ENCODE assay signal across 8 cellular contexts in the genomic region with DNA sequence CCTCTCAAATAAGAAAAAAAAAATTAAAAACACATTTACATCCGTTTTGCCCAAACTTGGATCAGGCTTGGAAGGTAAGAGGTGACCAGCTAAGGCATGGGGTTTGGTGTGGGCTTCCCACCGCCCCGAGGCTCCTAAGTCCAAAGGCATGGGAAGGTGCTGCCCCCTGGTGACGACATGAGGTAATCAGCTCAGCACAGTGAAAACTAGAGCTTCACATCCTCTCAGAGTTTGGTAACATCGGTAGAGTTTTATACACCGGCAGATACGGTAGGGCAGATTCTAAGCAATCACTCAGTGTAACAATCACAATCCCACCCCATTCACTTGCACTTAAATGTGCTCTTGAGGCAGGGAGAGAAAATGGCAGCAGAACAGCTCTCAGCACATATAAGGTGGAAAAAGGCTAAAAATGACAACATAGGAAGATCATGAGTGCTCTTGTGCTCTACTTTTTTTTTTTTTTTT.
DNase-seq lines count a peak whose midpoint lies in the region; ATAC-seq and TF ChIP-seq lines count a peak whose summit lies in the region.

No MANE protein-coding gene starts in this region.

- H3K4me3 Mint-ChIP-seq in activated CD4-positive, alpha-beta T cell treated with anti-CD3 and anti-CD28 coated beads, Interleukin-2, amount 10 ng/mL, durations not matched to agents 24 days and 14 days: no peak overlapping the region

- intact Hi-C loops in activated CD4-positive, alpha-beta T cell treated with anti-CD3 and anti-CD28 coated beads, Interleukin-2, amount 10 ng/mL, durations not matched to agents 24 days and 14 days (cut with micrococcal nuclease): loop anchor here (1.0 to 10.0 kb wide), 5 partner anchors 155 to 695 kb away; no protein-coding TSS in a partner anchor

- peak; percentile 95 for TF ChIP-seq CTCF in liver (IDR thresholded peaks at IDR 0.05; ENCODE audit: low read depth, low read length, missing input control)

- peak; percentile 100 for TF ChIP-seq RAD21 in liver (IDR thresholded peaks at IDR 0.05)

- H3K9ac ChIP-seq in liver (ENCODE audit: low read depth in 1 of 2, low read length in 2 of 2): no peak overlapping the region

- ATAC-seq in GM18858 (IDR thresholded peaks at IDR 0.05; ENCODE audit: unreplicated experiment) (peak; percentile 81), HG03196 (IDR thresholded peaks at IDR 0.05; ENCODE audit: unreplicated experiment) (peak; percentile 90)

- peaks cover 15% of the 10 kb centered on the region for H3K4me1 Mint-ChIP-seq in activated CD4-positive, alpha-beta T cell treated with anti-CD3 and anti-CD28 coated beads, Interleukin-2, amount 10 ng/mL, durations not matched to agents 24 days and 14 days

- H3K9me3 ChIP-seq in liver (ENCODE audit: control insufficient read depth in 4 of 4, low read length in 3 of 4): no peaks in the 10 kb centered on the region

- in situ Hi-C loops in ACHN (cut with HindIII; ENCODE audit: low pct_ligation_motif_present, low pct_unique_long_range_greater_than_20kb, low sequenced_read_pairs): no loop called here

- 5% methylated on average over 7 of the region's 7 CpGs for WGBS in liver

- H3K27me3 ChIP-seq in liver (ENCODE audit: control insufficient read depth in 4 of 4, insufficient read depth in 4 of 4, low read length in 3 of 4): no peaks in the 10 kb centered on the region

- H3K36me3 Mint-ChIP-seq in activated CD4-positive, alpha-beta T cell treated with anti-CD3 and anti-CD28 coated beads, Interleukin-2, amount 10 ng/mL, durations not matched to agents 24 days and 14 days (ENCODE audit: low read depth): peaks cover 24% of the 10 kb centered on the region

- H3K27ac ChIP-seq in liver (ENCODE audit: low read depth in 1 of 2, low read length in 2 of 2): no peak overlapping the region

- no peak overlapping the region for H3K4me3 ChIP-seq in liver (ENCODE audit: low read depth in 1 of 3, low read length in 3 of 3)

- DNase-seq in ACHN: peak; percentile 81
- DNase-seq in NCI-H446 (lab: John Stamatoyannopoulos, UW): peak; percentile 78 to 88
- peak; percentile 92 for DNase-seq in activated CD4-positive, alpha-beta T cell treated with anti-CD3 and anti-CD28 coated beads, Interleukin-2, amount 10 ng/mL, durations not matched to agents 24 days and 14 days
- peak; percentile 58 to 73 for DNase-seq in dermis microvascular lymphatic vessel endothelial cell (ENCODE audit: low read depth in 2 of 2)
- peak; percentile 42 to 67 (median 62) for DNase-seq in stimulated activated CD4-positive, alpha-beta T cell treated with anti-CD3 and anti-CD28 coated beads, TNF-alpha, amount 100 ng/mL, for 4 hours (ENCODE audit: low read depth in 3 of 3)

- no peaks in the 10 kb centered on the region for H3K27me3 Mint-ChIP-seq in activated CD4-positive, alpha-beta T cell treated with anti-CD3 and anti-CD28 coated beads, Interleukin-2, amount 10 ng/mL, durations not matched to agents 24 days and 14 days

- H3K27ac Mint-ChIP-seq in activated CD4-positive, alpha-beta T cell treated with anti-CD3 and anti-CD28 coated beads, Interleukin-2, amount 10 ng/mL, durations not matched to agents 24 days and 14 days: no peak overlapping the region

- H3K9me3 Mint-ChIP-seq in activated CD4-positive, alpha-beta T cell treated with anti-CD3 and anti-CD28 coated beads, Interleukin-2, amount 10 ng/mL, durations not matched to agents 24 days and 14 days: peaks cover 3% of the 10 kb centered on the region

- no peaks in the 10 kb centered on the region for H3K36me3 ChIP-seq in liver (ENCODE audit: control insufficient read depth in 4 of 4, insufficient read depth in 3 of 4, low read depth in 1 of 4, low read length in 3 of 4)

- H3K4me1 ChIP-seq in liver (ENCODE audit: control insufficient read depth in 4 of 4, insufficient read depth in 4 of 4, low read length in 3 of 4): peaks cover 0 to 3% (median 0%) of the 10 kb centered on the region in 4 donors

TF ChIP-seq in liver, 16 proteins besides CTCF, POLR2A, EP300 and RAD21:
- peak in 1 of 2 donors; percentile 42 for TF ChIP-seq RXRA (IDR thresholded peaks at IDR 0.05)
- TF ChIP-seq, protein P1, sequence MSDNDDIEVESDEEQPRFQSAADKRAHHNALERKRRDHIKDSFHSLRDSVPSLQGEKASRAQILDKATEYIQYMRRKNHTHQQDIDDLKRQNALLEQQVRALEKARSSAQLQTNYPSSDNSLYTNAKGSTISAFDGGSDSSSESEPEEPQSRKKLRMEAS (IDR thresholded peaks at IDR 0.05): no peak
- TF ChIP-seq HNF4G (IDR thresholded peaks at IDR 0.05): no peak
- TF ChIP-seq HNF4A (conservative IDR thresholded peaks at IDR 0.05): peak in 1 of 2 donors; percentile 42
